9 cellular contexts compared by ENCODE assay signal in the genomic region with DNA sequence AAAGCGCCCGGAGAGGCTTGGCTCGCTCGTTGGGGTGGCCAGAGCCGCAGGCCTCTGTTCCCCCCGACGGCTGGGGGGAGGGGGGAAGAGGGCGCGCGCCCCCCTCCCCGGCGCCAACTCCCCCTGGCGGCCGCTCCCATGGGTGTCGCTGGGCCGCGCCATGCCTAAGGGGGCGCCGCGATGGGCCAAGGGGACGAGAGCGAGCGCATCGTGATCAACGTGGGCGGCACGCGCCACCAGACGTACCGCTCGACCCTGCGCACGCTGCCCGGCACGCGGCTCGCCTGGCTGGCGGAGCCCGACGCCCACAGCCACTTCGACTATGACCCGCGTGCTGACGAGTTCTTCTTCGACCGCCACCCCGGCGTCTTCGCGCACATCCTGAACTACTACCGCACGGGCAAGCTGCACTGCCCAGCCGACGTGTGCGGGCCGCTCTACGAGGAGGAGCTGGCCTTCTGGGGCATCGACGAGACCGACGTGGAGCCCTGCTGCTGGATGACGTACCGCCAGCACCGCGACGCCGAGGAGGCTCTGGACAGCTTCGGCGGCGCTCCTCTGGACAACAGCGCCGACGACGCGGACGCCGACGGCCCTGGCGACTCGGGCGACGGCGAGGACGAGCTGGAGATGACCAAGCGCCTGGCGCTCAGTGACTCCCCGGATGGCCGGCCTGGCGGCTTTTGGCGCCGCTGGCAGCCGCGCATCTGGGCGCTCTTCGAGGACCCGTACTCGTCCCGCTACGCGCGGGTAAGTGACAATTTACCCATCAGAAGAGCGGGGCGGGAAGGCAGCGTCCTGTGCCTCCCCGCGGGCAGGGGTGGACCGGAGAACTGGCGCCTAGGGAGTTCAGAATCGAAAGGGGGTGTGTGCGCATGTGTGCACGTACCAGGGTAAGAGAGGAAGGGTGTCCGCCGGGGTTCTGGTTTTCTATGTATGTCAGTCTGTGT. TPM values are rescaled to one million over a fixed set of nuclear protein-coding genes. Genes with fewer than 3 reads are reported as not detected.
DNase-seq lines count a peak whose midpoint lies in the region; ATAC-seq and TF ChIP-seq lines count a peak whose summit lies in the region.
"Had no signal": no experiment of that assay in that cellular context is flagged by ENCODE, and none has a peak within 500 bp of the region (broad histone marks: within the 10 kb centered on the region; RNA-seq: fewer than 3 reads in every experiment).

No MANE protein-coding gene starts in this region.

- H3K4me1 ChIP-seq in endodermal cell (ENCODE audit: control insufficient read depth, insufficient read depth, low read length) = peaks cover 6% of the 10 kb centered on the region

- DNase-seq in NCI-H1105 (lab: John Stamatoyannopoulos, UW) (peak; percentile 41), NCI-H1105 treated with DMSO at 0.1 percent for 48 hours (lab: John Stamatoyannopoulos, UW) (no peak), HEK293T (ENCODE audit: extremely low spot score) (no peak), endodermal cell (no peak), progenitor cell of endocrine pancreas (ENCODE audit: low spot score, unreplicated experiment) (no peak), GM19240 (ENCODE audit: insufficient read length, low spot score) (no peak), inferior parietal cortex (ENCODE audit: extremely low spot score) (no peak)

- H3K4me3 Mint-ChIP-seq in endodermal cell (no peak overlapping the region), progenitor cell of endocrine pancreas (ENCODE audit: low read depth) (peak overlapping the region; percentile 46)

- ATAC-seq in GM21786 (IDR thresholded peaks at IDR 0.05; ENCODE audit: unreplicated experiment) = no peak

- H3K9me3 Mint-ChIP-seq in endodermal cell = peaks cover 5% of the 10 kb centered on the region
- no peaks in the 10 kb centered on the region for H3K9me3 Mint-ChIP-seq in progenitor cell of endocrine pancreas (ENCODE audit: low read depth)

- H3K4me1 Mint-ChIP-seq in endodermal cell (peaks cover 2% of the 10 kb centered on the region), progenitor cell of endocrine pancreas (ENCODE audit: low read depth) (peaks cover 11% of the 10 kb centered on the region)

- H3K9me3 ChIP-seq in endodermal cell (ENCODE audit: control insufficient read depth, low read length) = no peaks in the 10 kb centered on the region
- H3K9me3 ChIP-seq: left lung had no signal

- H3K27ac Mint-ChIP-seq in endodermal cell = no peak overlapping the region
- no peak overlapping the region for H3K27ac Mint-ChIP-seq in progenitor cell of endocrine pancreas

- H3K36me3 ChIP-seq in endodermal cell (ENCODE audit: control insufficient read depth, insufficient read depth, low read length) = no peaks in the 10 kb centered on the region
- H3K36me3 ChIP-seq: left lung had no signal

- peaks cover 70% of the 10 kb centered on the region for H3K27me3 ChIP-seq in endodermal cell (ENCODE audit: control insufficient read depth, insufficient read depth, low read length, poor library complexity, severe bottlenecking)

- H3K4me3 ChIP-seq in endodermal cell (ENCODE audit: low read length) = no peak overlapping the region
- H3K4me3 ChIP-seq: left lung had no signal

- no peak overlapping the region for H3K27ac ChIP-seq in endodermal cell (ENCODE audit: low read depth, low read length)
- H3K27ac ChIP-seq: left lung had no signal

- H3K9ac ChIP-seq in endodermal cell (ENCODE audit: extremely low read depth, low read length, poor library complexity, severe bottlenecking) = no peak overlapping the region

- POLR2A ChIA-PET in HEK293T (lab: Yijun Ruan, JAX) = interaction anchor here (1.0 kb wide), 1 partner anchor 31 kb away, joined by 3 read pairs; no protein-coding TSS in a partner anchor

- TF ChIP-seq CTCF in endodermal cell (conservative IDR thresholded peaks at IDR 0.05) = peak; percentile 70
- TF ChIP-seq CTCF in progenitor cell of endocrine pancreas (IDR thresholded peaks at IDR 0.05; ENCODE audit: unreplicated experiment) = peak; percentile 50

- H3K27me3 Mint-ChIP-seq in endodermal cell (ENCODE audit: insufficient read depth) (peaks cover 75% of the 10 kb centered on the region), progenitor cell of endocrine pancreas (peaks cover 45% of the 10 kb centered on the region)

- CTCF ChIA-PET in HEK293T (lab: Yijun Ruan, JAX) = interaction anchor here (0.8 to 2.3 kb wide), 2 partner anchors 11 to 16 kb away, joined by 5 read pairs; no protein-coding TSS in a partner anchor

- 50 to 51% methylated on average over 83 to 113 of the region's 113 CpGs for WGBS in endodermal cell (ENCODE audit: insufficient coverage in 1 of 2, insufficient read length in 1 of 2), 2 experiments

- H3K36me3 Mint-ChIP-seq in endodermal cell (ENCODE audit: low read depth) (no peaks in the 10 kb centered on the region), progenitor cell of endocrine pancreas (ENCODE audit: insufficient read depth) (peaks cover 1% of the 10 kb centered on the region)

TF ChIP-seq in HEK293T, 16 proteins besides CTCF, POLR2A, EP300 and RAD21:
- TF ChIP-seq FOXM1 (IDR thresholded peaks at IDR 0.05; ENCODE audit: borderline replicate concordance) (peak; percentile 21; the same call in 1 of the 2 replicates), HDGF (IDR thresholded peaks at IDR 0.05; ENCODE audit: borderline replicate concordance) (no peak), SP1 (IDR thresholded peaks at IDR 0.05) (no peak), FOXK2 (IDR thresholded peaks at IDR 0.05) (no peak), TARDBP (IDR thresholded peaks at IDR 0.05) (no peak)

RNA-seq across cellular contexts. Expression of a gene that starts 1.5 kb away (rescaled TPM):
- total RNA-seq in endodermal cell (not detected), progenitor cell of endocrine pancreas (0.67 and 1.2 TPM in 2 replicates)
- polyA plus RNA-seq in endodermal cell (2013, experiment 1 of 2) = 1.3 TPM
- 1.3 TPM for polyA plus RNA-seq in endodermal cell (2013, experiment 2 of 2)
- total RNA-seq: left lung had no signal

RNA-seq across cellular contexts. Expression of a gene that starts 16.7 kb away (rescaled TPM):
- total RNA-seq in endodermal cell = not detected
- polyA plus RNA-seq in endodermal cell (2013, experiment 1 of 2) = not detected
- not detected for polyA plus RNA-seq in endodermal cell (2013, experiment 2 of 2)
- total RNA-seq in progenitor cell of endocrine pancreas = not detected in 2 replicates
- total RNA-seq: left lung had no signal
